In the genomic region with DNA sequence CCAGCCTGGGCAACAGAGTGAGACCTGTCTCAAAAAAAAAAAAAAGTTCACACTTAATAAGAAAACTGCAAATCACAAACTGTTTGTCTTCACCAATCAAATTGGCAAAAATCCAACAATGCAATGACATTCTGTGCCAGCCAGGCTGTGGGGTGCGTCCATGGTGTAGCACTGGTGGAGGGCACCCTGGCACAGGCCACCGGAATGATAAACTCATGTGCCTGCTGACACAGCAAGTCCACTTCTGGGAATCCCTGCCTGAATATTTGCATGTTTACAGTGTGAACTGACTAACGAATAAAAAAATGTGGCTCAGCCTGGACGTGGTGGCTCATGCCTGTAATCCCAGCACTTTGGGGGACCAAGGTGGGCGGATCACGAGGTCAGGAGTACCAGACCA, we compare ENCODE assay signal across 15 cellular contexts. TPM values are rescaled to one million over a fixed set of nuclear protein-coding genes. Genes with fewer than 3 reads are reported as not detected.
DNase-seq lines count a peak whose midpoint lies in the region; ATAC-seq, FAIRE-seq and TF ChIP-seq lines count a peak whose summit lies in the region.
"Had no signal": no experiment of that assay in that cellular context is flagged by ENCODE, and none has a peak within 500 bp of the region (broad histone marks: within the 10 kb centered on the region; RNA-seq: fewer than 3 reads in every experiment).

No MANE protein-coding gene starts in this region.

- in situ Hi-C loops in K562 (cut with MboI), result no loop called here

- POLR2A ChIA-PET in K562 (lab: Yijun Ruan, JAX), result interaction anchor here (1.0 to 4.1 kb wide), 2 partner anchors 10 to 117 kb away, joined by 4 to 80 read pairs; a partner anchor contains a TSS

- no peak for FAIRE-seq in K562 (lab: Jason Lieb, UNC)
- FAIRE-seq in kidney (lab: Jason Lieb, UNC), result no peak

- no peaks in the 10 kb centered on the region for H3K9me1 ChIP-seq in K562 (ENCODE audit: control insufficient read depth, insufficient read depth, low read length)

- 21% methylated on average over 6 of the region's 6 CpGs for WGBS in K562 (ENCODE audit: insufficient coverage, low coverage, missing lambda C conversion rate)

- no peak for TF ChIP-seq POLR2A in K562 (conservative IDR thresholded peaks at IDR 0.05)

- H3K4me1 ChIP-seq in right atrium auricular region (peaks cover 0 to 10% of the 10 kb centered on the region in 2 donors), K562 (replicated peaks in 1 of 2; ENCODE audit: control insufficient read depth in 2 of 2, insufficient read depth in 2 of 2, low read length in 2 of 2) (peaks cover 12 to 25% of the 10 kb centered on the region in 2 experiments), kidney (ENCODE audit: control insufficient read depth in 1 of 2, insufficient read depth in 1 of 2, low read depth in 1 of 2, low read length in 2 of 2) (peaks cover 0 to 23% of the 10 kb centered on the region in 2 donors)

- CTCF ChIA-PET in K562 (lab: Yijun Ruan, JAX; ENCODE audit: low intra/inter-chr PET ratio), result no interaction called here

- ATAC-seq in Right ventricle myocardium inferior (no peak), K562 (no peak), HG02938 (IDR thresholded peaks at IDR 0.05; ENCODE audit: unreplicated experiment) (no peak)

- TF ChIP-seq RAD21 in K562 (CRISPR knock-in tag; conservative IDR thresholded peaks at IDR 0.05 in 1 of 2, IDR thresholded peaks at IDR 0.05 in 1 of 2), result no peak

- H4K20me1 ChIP-seq in K562 (replicated peaks; ENCODE audit: control insufficient read depth, insufficient read depth, low read length), result no peaks in the 10 kb centered on the region

- H3K27me3 ChIP-seq in right atrium auricular region, result no peaks in the 10 kb centered on the region
- H3K27me3 ChIP-seq in K562 (ENCODE audit: control insufficient read depth in 2 of 2, insufficient read depth in 2 of 2, low read length in 2 of 2), result no peaks in the 10 kb centered on the region
- no peaks in the 10 kb centered on the region for H3K27me3 ChIP-seq in H7 (ENCODE audit: control insufficient read depth, insufficient read depth, low read length)

- H3K4me2 ChIP-seq in K562 (ENCODE audit: insufficient read depth, low read length), result no peak overlapping the region

- no TSS peak for BruUV-seq in K562 (replicated peaks; lab: Mats Ljungman, UMichigan)

- peak overlapping the region in 1 of 2 experiments; percentile 1; a peak in 1 of 4 replicates for H3K9ac ChIP-seq in K562 (ENCODE audit: insufficient read depth in 1 of 2, low read depth in 2 of 2, low read length in 2 of 2)
- H3K9ac ChIP-seq in kidney (ENCODE audit: low read length in 2 of 2), result no peak overlapping the region

- DNase-seq in Right ventricle myocardium inferior (ENCODE audit: missing footprints) (peak; percentile 69), right atrium auricular region (ENCODE audit: low spot score) (no peak), K562 (ENCODE audit: extremely low read depth in 1 of 4, low spot score in 3 of 4) (no peak), kidney (peak; percentile 83), ureter (ENCODE audit: low spot score) (peak; percentile 69), DMS 273 (lab: John Stamatoyannopoulos, UW; ENCODE audit: unreplicated experiment) (no peak), H7 (no peak)
- DNase-seq: activated CD4-positive, alpha-beta T cell treated with anti-CD3 and anti-CD28 coated beads, Interleukin-2, amount 10 ng/mL, durations not matched to agents 24 days and 14 days; activated effector memory CD4-positive, alpha-beta T cell treated with anti-CD3 and anti-CD28 coated beads, Interleukin-2, amount 50 U/mL, for 16 hours; cerebellar nuclear complex; NCI-H1417 treated with DMSO at 0.1 percent for 48 hours; NCI-H526 treated with DMSO at 0.1 percent for 48 hours had no signal

- H3K79me2 ChIP-seq in K562 (ENCODE audit: control insufficient read depth, insufficient read depth, low read length), result no peaks in the 10 kb centered on the region

- H2AFZ ChIP-seq in K562 (ENCODE audit: low read depth, low read length), result no peak overlapping the region

- no peaks in the 10 kb centered on the region for H3K36me3 ChIP-seq in right atrium auricular region
- no peaks in the 10 kb centered on the region for H3K36me3 ChIP-seq in K562 (ENCODE audit: control insufficient read depth, insufficient read depth, low read length)
- H3K36me3 ChIP-seq in kidney (ENCODE audit: control insufficient read depth in 1 of 2, insufficient read depth in 2 of 2, low read length in 2 of 2), result no peaks in the 10 kb centered on the region
- no peaks in the 10 kb centered on the region for H3K36me3 ChIP-seq in H7 (replicated peaks; ENCODE audit: control insufficient read depth, insufficient read depth, low read length)
- H3K36me3 ChIP-seq: thoracic aorta had no signal

- no peak for TF ChIP-seq CTCF in right atrium auricular region (IDR thresholded peaks at IDR 0.05)
- no peak for TF ChIP-seq CTCF in K562 (IDR thresholded peaks at IDR 0.05 in 2 of 3, conservative IDR thresholded peaks at IDR 0.05 in 1 of 3; ENCODE audit: insufficient read depth in 2 of 3, low read depth in 1 of 3, low read length in 3 of 3)
- no peak for TF ChIP-seq CTCF in kidney (IDR thresholded peaks at IDR 0.05; ENCODE audit: borderline replicate concordance, extremely low read depth, insufficient read depth)

- no peak for TF ChIP-seq EP300 in K562 (IDR thresholded peaks at IDR 0.05; ENCODE audit: low read length)

- H3K27ac ChIP-seq in right atrium auricular region (no peak overlapping the region), K562 (ENCODE audit: extremely low read depth, low read depth, low read length) (no peak overlapping the region), kidney (ENCODE audit: low read depth in 2 of 2, low read length in 2 of 2) (peak overlapping the region; percentile 17 to 32)
- H3K27ac ChIP-seq: thoracic aorta had no signal

- intact Hi-C loops in Right ventricle myocardium inferior (cut with DNase I), result loop anchor here (5.0 kb wide), 1 partner anchor 127 kb away; a partner anchor contains a TSS
- intact Hi-C loops in K562 (cut with micrococcal nuclease), result no loop called here
- intact Hi-C loops in kidney (cut with DNase I), result no loop called here

- H3K9me3 ChIP-seq in right atrium auricular region, result no peaks in the 10 kb centered on the region
- H3K9me3 ChIP-seq in K562 (replicated peaks; ENCODE audit: control insufficient read depth, insufficient read depth, low read depth, low read length), result no peaks in the 10 kb centered on the region
- H3K9me3 ChIP-seq in kidney (ENCODE audit: control insufficient read depth in 1 of 2, low read length in 2 of 2), result no peaks in the 10 kb centered on the region
- H3K9me3 ChIP-seq: thoracic aorta had no signal

- H3K4me3 ChIP-seq in right atrium auricular region (no peak overlapping the region), K562 (no peak overlapping the region), kidney (ENCODE audit: low read length in 2 of 2) (no peak overlapping the region), H7 (ENCODE audit: insufficient read depth, low read depth, low read length) (no peak overlapping the region)
- H3K4me3 ChIP-seq: thoracic aorta had no signal

RNA-seq across cellular contexts. Expression of a gene that starts 1.6 kb away (rescaled TPM):
- 5.0 TPM for total RNA-seq in Right ventricle myocardium inferior
- 1 to 10 TPM; 2.6 to 6.8 TPM for total RNA-seq in right atrium auricular region
- 0.25 TPM in 1 of 2 replicates, not detected in the other for total RNA-seq in K562 (2011; cell fraction: chromatin; rRNA removed; ENCODE audit: low replicate concordance)
- total RNA-seq in K562 (2011; cell fraction: nucleolus; rRNA removed), result 0.39 and 0.50 TPM in 2 replicates
- total RNA-seq in K562 (2011; cell fraction: nucleoplasm; rRNA removed), result 0.22 TPM in 1 of 2 replicates, not detected in the other
- total RNA-seq in K562 (2014; rRNA removed), result 0.18 and 0.29 TPM in 2 replicates
- 0.07 TPM in 1 of 2 replicates, not detected in the other for total RNA-seq in K562 (2014; rRNA removed; fragmentation: Illumina TruSeq; extraction: Trizol)
- total RNA-seq in K562 (2015; rRNA removed; fragmentation: Illumina TruSeq; extraction: Trizol), result 0.30 and 0.36 TPM in 2 replicates
- total RNA-seq in K562 (2021), result 0.09 and 0.22 TPM in 2 replicates
- polyA plus RNA-seq in K562 (2011; rRNA removed), result 0.10 and 0.42 TPM in 2 replicates
- polyA plus RNA-seq in K562 (2011; cell fraction: cytosol; rRNA removed), result 0.31 and 0.41 TPM in 2 replicates
- polyA plus RNA-seq in K562 (2011; cell fraction: nucleus; rRNA removed), result 0.20 and 0.53 TPM in 2 replicates
- 0.33 and 1.1 TPM in 2 replicates for polyA plus RNA-seq in K562 (2012)
- polyA plus RNA-seq in K562 (2014; fragmentation: Illumina TruSeq; extraction: Trizol), result 0.10 and 0.25 TPM in 2 replicates
- polyA plus RNA-seq in K562 (2014; fragmentation: Nextera tagmentation; extraction: Ambion mirVana), result not detected
- 0.08 TPM in 1 of 2 replicates, not detected in the other for polyA plus RNA-seq in K562 (2014; rRNA removed)
- polyA minus RNA-seq in K562 (2011; rRNA and poly(A)+ RNA removed), result 0.11 and 0.18 TPM in 2 replicates
- 0.57 and 1.1 TPM in 2 replicates for polyA minus RNA-seq in K562 (2011; cell fraction: cytosol; rRNA and poly(A)+ RNA removed)
- polyA minus RNA-seq in K562 (2011; cell fraction: nucleus; rRNA and poly(A)+ RNA removed), result 0.13 and 0.67 TPM in 2 replicates
- total RNA-seq in kidney, result 13.1 TPM
- polyA plus RNA-seq in kidney (ENCODE audit: insufficient read depth, low read depth, low replicate concordance), result 2.7 TPM
- 3.6 TPM for total RNA-seq in ureter
- 0.76 TPM in 1 of 2 replicates, not detected in the other for total RNA-seq in H7 (2014; rRNA removed; shearing (Covaris generic))
- total RNA-seq: activated CD4-positive, alpha-beta T cell treated with anti-CD3 and anti-CD28 coated beads, Interleukin-2, amount 10 ng/mL, durations not matched to agents 24 days and 14 days; mesothelial cell of epicardium had no signal

RNA-seq across cellular contexts. Expression of a gene that starts 13.1 kb away (rescaled TPM):
- 0.46 TPM for total RNA-seq in Right ventricle myocardium inferior
- 1 to 10 TPM; 1.1 to 2.7 TPM for total RNA-seq in right atrium auricular region
- total RNA-seq in K562 (2011; cell fraction: chromatin; rRNA removed; ENCODE audit: low replicate concordance), result 25.1 and 116 TPM in 2 replicates
- total RNA-seq in K562 (2011; cell fraction: nucleolus; rRNA removed), result 214 and 262 TPM in 2 replicates
- total RNA-seq in K562 (2011; cell fraction: nucleoplasm; rRNA removed), result 94.6 and 109 TPM in 2 replicates
- total RNA-seq in K562 (2014; rRNA removed), result 78.0 and 82.4 TPM in 2 replicates
- 7.3 TPM in 2 replicates for total RNA-seq in K562 (2014; rRNA removed; fragmentation: Illumina TruSeq; extraction: Trizol)
- total RNA-seq in K562 (2015; rRNA removed; fragmentation: Illumina TruSeq; extraction: Trizol), result 10.1 and 11.0 TPM in 2 replicates
- 69.8 and 74.5 TPM in 2 replicates for total RNA-seq in K562 (2021)
- polyA plus RNA-seq in K562 (2011; rRNA removed), result 12.5 TPM in 2 replicates
- polyA plus RNA-seq in K562 (2011; cell fraction: cytosol; rRNA removed), result 31.8 and 127 TPM in 2 replicates
- polyA plus RNA-seq in K562 (2011; cell fraction: nucleus; rRNA removed), result 21.6 and 59.4 TPM in 2 replicates
- polyA plus RNA-seq in K562 (2012), result 50.1 and 369 TPM in 2 replicates
- polyA plus RNA-seq in K562 (2014; fragmentation: Illumina TruSeq; extraction: Trizol), result 19.3 and 47.1 TPM in 2 replicates
- 1 to 10 TPM; 2.3 to 2.9 TPM for polyA plus RNA-seq in K562 (2014; fragmentation: Nextera tagmentation; extraction: Ambion mirVana)
- 57.2 and 67.4 TPM in 2 replicates for polyA plus RNA-seq in K562 (2014; rRNA removed)
- polyA minus RNA-seq in K562 (2011; rRNA and poly(A)+ RNA removed), result 2.4 and 5.6 TPM in 2 replicates
- polyA minus RNA-seq in K562 (2011; cell fraction: cytosol; rRNA and poly(A)+ RNA removed), result 31.8 and 32.2 TPM in 2 replicates
- 18.5 and 24.2 TPM in 2 replicates for polyA minus RNA-seq in K562 (2011; cell fraction: nucleus; rRNA and poly(A)+ RNA removed)
- 51.2 TPM for total RNA-seq in kidney
- polyA plus RNA-seq in kidney (ENCODE audit: insufficient read depth, low read depth, low replicate concordance), result 154 TPM
- total RNA-seq in ureter, result 84.1 TPM
- 0.30 and 1.4 TPM in 2 replicates for total RNA-seq in H7 (2014; rRNA removed; shearing (Covaris generic))

RNA-seq across cellular contexts. Expression of a gene that starts 20.2 kb away (rescaled TPM):
- total RNA-seq in Right ventricle myocardium inferior, result 36.2 TPM
- 10 to 100 TPM; 31.7 to 59.5 TPM for total RNA-seq in right atrium auricular region
- total RNA-seq in K562 (2011; cell fraction: chromatin; rRNA removed; ENCODE audit: low replicate concordance), result 28.5 and 141 TPM in 2 replicates
- 209 and 228 TPM in 2 replicates for total RNA-seq in K562 (2011; cell fraction: nucleolus; rRNA removed)
- total RNA-seq in K562 (2011; cell fraction: nucleoplasm; rRNA removed), result 68.6 and 76.2 TPM in 2 replicates
- 125 and 188 TPM in 2 replicates for total RNA-seq in K562 (2014; rRNA removed)
- total RNA-seq in K562 (2014; rRNA removed; fragmentation: Illumina TruSeq; extraction: Trizol), result 21.2 and 21.4 TPM in 2 replicates
- total RNA-seq in K562 (2015; rRNA removed; fragmentation: Illumina TruSeq; extraction: Trizol), result 72.3 and 76.3 TPM in 2 replicates
- 189 TPM in 2 replicates for total RNA-seq in K562 (2021)
- polyA plus RNA-seq in K562 (2011; rRNA removed), result 20.1 and 25.9 TPM in 2 replicates
- 25.4 and 118 TPM in 2 replicates for polyA plus RNA-seq in K562 (2011; cell fraction: cytosol; rRNA removed)
- polyA plus RNA-seq in K562 (2011; cell fraction: nucleus; rRNA removed), result 134 and 296 TPM in 2 replicates
- polyA plus RNA-seq in K562 (2012), result 81.3 and 110 TPM in 2 replicates
- polyA plus RNA-seq in K562 (2014; fragmentation: Illumina TruSeq; extraction: Trizol), result 39.0 and 114 TPM in 2 replicates
- polyA plus RNA-seq in K562 (2014; fragmentation: Nextera tagmentation; extraction: Ambion mirVana), result 1 to 10 TPM; 1.1 to 1.9 TPM
- polyA plus RNA-seq in K562 (2014; rRNA removed), result 119 and 133 TPM in 2 replicates
- polyA minus RNA-seq in K562 (2011; rRNA and poly(A)+ RNA removed), result 3.6 and 7.0 TPM in 2 replicates
- polyA minus RNA-seq in K562 (2011; cell fraction: cytosol; rRNA and poly(A)+ RNA removed), result 37.3 and 43.8 TPM in 2 replicates
- polyA minus RNA-seq in K562 (2011; cell fraction: nucleus; rRNA and poly(A)+ RNA removed), result 85.0 and 105 TPM in 2 replicates
- 64.9 TPM for total RNA-seq in kidney
- polyA plus RNA-seq in kidney (ENCODE audit: insufficient read depth, low read depth, low replicate concordance), result 74.9 TPM
- total RNA-seq in ureter, result 74.7 TPM
- 91.1 and 134 TPM in 2 replicates for total RNA-seq in H7 (2014; rRNA removed; shearing (Covaris generic))

RNA-seq across cellular contexts. Expression of a gene that starts 38.9 kb away (rescaled TPM):
- total RNA-seq in Right ventricle myocardium inferior (26.0 TPM), right atrium auricular region (10 to 100 TPM; 24.1 to 49.4 TPM), K562 (2014; rRNA removed) (180 and 202 TPM in 2 replicates), K562 (2014; rRNA removed; fragmentation: Illumina TruSeq; extraction: Trizol) (14.6 and 32.0 TPM in 2 replicates), K562 (2015; rRNA removed; fragmentation: Illumina TruSeq; extraction: Trizol) (93.2 and 96.8 TPM in 2 replicates), K562 (2021) (435 and 460 TPM in 2 replicates), kidney (68.6 TPM), ureter (116 TPM)
- total RNA-seq in K562 (2011; cell fraction: chromatin; rRNA removed; ENCODE audit: low replicate concordance), result 155 and 651 TPM in 2 replicates
- 616 and 678 TPM in 2 replicates for total RNA-seq in K562 (2011; cell fraction: nucleolus; rRNA removed)
- 226 and 284 TPM in 2 replicates for total RNA-seq in K562 (2011; cell fraction: nucleoplasm; rRNA removed)
- polyA plus RNA-seq in K562 (2011; rRNA removed) (99.3 and 191 TPM in 2 replicates), K562 (2014; fragmentation: Illumina TruSeq; extraction: Trizol) (73.2 and 198 TPM in 2 replicates), K562 (2014; fragmentation: Nextera tagmentation; extraction: Ambion mirVana) (10 to 100 TPM; 21.8 to 57.6 TPM), K562 (2014; rRNA removed) (376 and 380 TPM in 2 replicates), kidney (ENCODE audit: insufficient read depth, low read depth, low replicate concordance) (101 TPM)
- 148 and 356 TPM in 2 replicates for polyA plus RNA-seq in K562 (2011; cell fraction: cytosol; rRNA removed)
- 1,012 and 1,382 TPM in 2 replicates for polyA plus RNA-seq in K562 (2011; cell fraction: nucleus; rRNA removed)
- polyA plus RNA-seq in K562 (2012), result 319 and 453 TPM in 2 replicates
- 36.7 and 52.6 TPM in 2 replicates for polyA minus RNA-seq in K562 (2011; rRNA and poly(A)+ RNA removed)
- 173 and 245 TPM in 2 replicates for polyA minus RNA-seq in K562 (2011; cell fraction: cytosol; rRNA and poly(A)+ RNA removed)
- 114 and 124 TPM in 2 replicates for polyA minus RNA-seq in K562 (2011; cell fraction: nucleus; rRNA and poly(A)+ RNA removed)
- total RNA-seq in H7 (2014; rRNA removed; shearing (Covaris generic)), result 183 and 212 TPM in 2 replicates

RNA-seq across cellular contexts. Expression of a gene that starts 58.6 kb away (rescaled TPM):
- total RNA-seq in Right ventricle myocardium inferior, result 29.3 TPM
- total RNA-seq in right atrium auricular region, result 10 to 100 TPM; 16.4 to 20.6 TPM
- total RNA-seq in K562 (2011; cell fraction: chromatin; rRNA removed; ENCODE audit: low replicate concordance), result 44.2 and 152 TPM in 2 replicates
- total RNA-seq in K562 (2011; cell fraction: nucleolus; rRNA removed), result 93.0 and 102 TPM in 2 replicates
- 67.2 and 79.3 TPM in 2 replicates for total RNA-seq in K562 (2011; cell fraction: nucleoplasm; rRNA removed)
- 29.5 and 33.8 TPM in 2 replicates for total RNA-seq in K562 (2014; rRNA removed)
- 32.2 and 33.5 TPM in 2 replicates for total RNA-seq in K562 (2014; rRNA removed; fragmentation: Illumina TruSeq; extraction: Trizol)
- 37.3 and 38.5 TPM in 2 replicates for total RNA-seq in K562 (2015; rRNA removed; fragmentation: Illumina TruSeq; extraction: Trizol)
- 61.7 and 69.6 TPM in 2 replicates for total RNA-seq in K562 (2021)
- 37.8 and 43.0 TPM in 2 replicates for polyA plus RNA-seq in K562 (2011; rRNA removed)
- polyA plus RNA-seq in K562 (2011; cell fraction: cytosol; rRNA removed), result 33.8 and 35.3 TPM in 2 replicates
- 40.8 and 54.8 TPM in 2 replicates for polyA plus RNA-seq in K562 (2011; cell fraction: nucleus; rRNA removed)
- 28.3 and 41.7 TPM in 2 replicates for polyA plus RNA-seq in K562 (2012)
- polyA plus RNA-seq in K562 (2014; fragmentation: Illumina TruSeq; extraction: Trizol), result 36.1 and 36.4 TPM in 2 replicates
- polyA plus RNA-seq in K562 (2014; fragmentation: Nextera tagmentation; extraction: Ambion mirVana), result 10 to 100 TPM in 1 of 2 experiments, 1 to 10 TPM in 1; 10.0 to 13.4 TPM
- polyA plus RNA-seq in K562 (2014; rRNA removed), result 32.1 and 33.5 TPM in 2 replicates
- 49.2 and 73.9 TPM in 2 replicates for polyA minus RNA-seq in K562 (2011; rRNA and poly(A)+ RNA removed)
- polyA minus RNA-seq in K562 (2011; cell fraction: cytosol; rRNA and poly(A)+ RNA removed), result 39.5 and 43.2 TPM in 2 replicates
- 33.0 and 37.7 TPM in 2 replicates for polyA minus RNA-seq in K562 (2011; cell fraction: nucleus; rRNA and poly(A)+ RNA removed)
- total RNA-seq in kidney, result 54.5 TPM
- 76.1 TPM for polyA plus RNA-seq in kidney (ENCODE audit: insufficient read depth, low read depth, low replicate concordance)
- 48.5 TPM for total RNA-seq in ureter
- total RNA-seq in H7 (2014; rRNA removed; shearing (Covaris generic)), result 11.5 and 13.6 TPM in 2 replicates

Comparison
In these comparisons a context has a peak if more than half of its experiments do, and no peak if none do; other contexts are left out.
1. DNase-seq: peak in Right ventricle myocardium inferior (single experiment), kidney (single experiment) and ureter (single experiment); none in right atrium auricular region (single experiment), K562 (0 of 4), DMS 273 (single experiment) and H7 (single experiment).
2. H3K27ac ChIP-seq: peak in kidney (2 of 2); none in right atrium auricular region (0 of 2) and K562 (single experiment).